8 cellular contexts compared by ENCODE assay signal in genomic region chr1:164617607-164618564, GRCh38. TPM values are rescaled to one million over a fixed set of nuclear protein-coding genes. Genes with fewer than 3 reads are reported as not detected.
DNase-seq lines count a peak whose midpoint lies in the region; ATAC-seq, FAIRE-seq and TF ChIP-seq lines count a peak whose summit lies in the region.

No MANE protein-coding gene starts in this region.

- no peaks in the 10 kb centered on the region for H3K36me3 ChIP-seq in astrocyte (ENCODE audit: insufficient read depth, low read length)
- peaks cover 0 to 8% of the 10 kb centered on the region in 2 experiments for H3K36me3 ChIP-seq in mesenchymal stem cell (ENCODE audit: control insufficient read depth in 1 of 2, insufficient read depth in 2 of 2, low read depth in 1 of 2, low read length in 2 of 2)

- no peaks in the 10 kb centered on the region for H3K9me3 Mint-ChIP-seq in astrocyte (ENCODE audit: unreplicated experiment)
- no peaks in the 10 kb centered on the region for H3K9me3 Mint-ChIP-seq in activated T-helper 1 cell treated with anti-CD3 and anti-CD28 coated beads, Interleukin-12 subunit alpha, Interleukin-12 subunit beta, Interleukin-2, Interleukin-4 antibody, amounts not matched to agents 30 ng/mL and 10 ng/mL and 1 ng/mL, durations not matched to agents 14 hours and 24 hours and 36 hours

- H3K4me1 Mint-ChIP-seq in astrocyte (ENCODE audit: low read depth, unreplicated experiment): peaks cover 8% of the 10 kb centered on the region
- no peaks in the 10 kb centered on the region for H3K4me1 Mint-ChIP-seq in activated T-helper 1 cell treated with anti-CD3 and anti-CD28 coated beads, Interleukin-12 subunit alpha, Interleukin-12 subunit beta, Interleukin-2, Interleukin-4 antibody, amounts not matched to agents 30 ng/mL and 10 ng/mL and 1 ng/mL, durations not matched to agents 14 hours and 24 hours and 36 hours (ENCODE audit: low read depth)

- FAIRE-seq in D721Med (lab: Jason Lieb, UNC) (peak; percentile 82), astrocyte (lab: Jason Lieb, UNC) (no peak)

- no peak overlapping the region for H2BK5ac ChIP-seq in mesenchymal stem cell (ENCODE audit: low read depth, low read length, poor library complexity, severe bottlenecking)

- H3K14ac ChIP-seq in mesenchymal stem cell (ENCODE audit: low read length in 2 of 2): no peak overlapping the region

- no peak overlapping the region for H3K18ac ChIP-seq in mesenchymal stem cell (ENCODE audit: low read depth in 1 of 2, low read length in 2 of 2)

- H3K27ac ChIP-seq in astrocyte (ENCODE audit: low read depth, low read length): no peak overlapping the region
- H3K27ac ChIP-seq in mesenchymal stem cell (ENCODE audit: low read length, poor library complexity, severe bottlenecking): no peak overlapping the region

- H3K4me1 ChIP-seq in astrocyte (ENCODE audit: insufficient read depth, low read length) (peaks cover 8% of the 10 kb centered on the region), mesenchymal stem cell (ENCODE audit: control insufficient read depth, insufficient read depth, low read depth, low read length) (peaks cover 3% of the 10 kb centered on the region)

- no peaks in the 10 kb centered on the region for H4K20me1 ChIP-seq in astrocyte (ENCODE audit: insufficient read depth, low read length)

- no peak for DNase-seq in D721Med (ENCODE audit: insufficient read length, low spot score)
- peak; percentile 63 for DNase-seq in NCI-H1092 treated with DMSO at 0.1 percent for 48 hours (lab: John Stamatoyannopoulos, UW)
- no peak for DNase-seq in astrocyte (ENCODE audit: low read depth)
- DNase-seq in mesenchymal stem cell: peak; percentile 41
- DNase-seq in activated T-helper 1 cell treated with anti-CD3 and anti-CD28 coated beads, Interleukin-12 subunit alpha, Interleukin-12 subunit beta, Interleukin-2, Interleukin-4 antibody, amounts not matched to agents 30 ng/mL and 10 ng/mL and 1 ng/mL, durations not matched to agents 14 hours and 24 hours and 36 hours (ENCODE audit: low spot score): no peak
- no peak for DNase-seq in stimulated activated CD4-positive, alpha-beta T cell treated with anti-CD3 and anti-CD28 coated beads, Interleukin-4, amount 100 ng/mL, for 1 hour
- no peak for DNase-seq in stimulated activated CD4-positive, alpha-beta T cell treated with anti-CD3 and anti-CD28 coated beads, Interleukin-2, amount 100 ng/mL, for 24 hours

- no peak overlapping the region for H2BK12ac ChIP-seq in mesenchymal stem cell (ENCODE audit: low read length in 2 of 2)

- 59% methylated on average over 8 of the region's 10 CpGs for WGBS in mesenchymal stem cell

- H2BK120ac ChIP-seq in mesenchymal stem cell (ENCODE audit: low read depth, low read length): no peak overlapping the region

- H3K4me2 ChIP-seq in astrocyte (ENCODE audit: low read length): no peak overlapping the region
- H3K4me2 ChIP-seq in mesenchymal stem cell (ENCODE audit: low read length, poor library complexity, severe bottlenecking): no peak overlapping the region

- TF ChIP-seq CTCF in D721Med (IDR thresholded peaks at IDR 0.05; ENCODE audit: insufficient read depth, missing control alignments) (peak; percentile 79), astrocyte (IDR thresholded peaks at IDR 0.05; ENCODE audit: insufficient read depth, low read depth, low read length) (peak; percentile 57)

- H3K9me3 ChIP-seq in astrocyte (ENCODE audit: insufficient read depth, low read depth, low read length) (no peaks in the 10 kb centered on the region), mesenchymal stem cell (ENCODE audit: control insufficient read depth, low read length) (no peaks in the 10 kb centered on the region)

- H3K23ac ChIP-seq in mesenchymal stem cell (ENCODE audit: low read length in 2 of 2): no peak overlapping the region

- H3K27me3 ChIP-seq in astrocyte (ENCODE audit: insufficient read depth, low read length): no peaks in the 10 kb centered on the region
- H3K27me3 ChIP-seq in mesenchymal stem cell (ENCODE audit: control insufficient read depth in 1 of 2, insufficient read depth in 1 of 2, low read length in 2 of 2): no peaks in the 10 kb centered on the region

- no peak for ATAC-seq in HG02588 (IDR thresholded peaks at IDR 0.05; ENCODE audit: unreplicated experiment)

- no peaks in the 10 kb centered on the region for H3K36me3 Mint-ChIP-seq in astrocyte (ENCODE audit: low read depth, unreplicated experiment)
- no peaks in the 10 kb centered on the region for H3K36me3 Mint-ChIP-seq in activated T-helper 1 cell treated with anti-CD3 and anti-CD28 coated beads, Interleukin-12 subunit alpha, Interleukin-12 subunit beta, Interleukin-2, Interleukin-4 antibody, amounts not matched to agents 30 ng/mL and 10 ng/mL and 1 ng/mL, durations not matched to agents 14 hours and 24 hours and 36 hours (ENCODE audit: low read depth)

- H2BK15ac ChIP-seq in mesenchymal stem cell (ENCODE audit: low read depth, poor library complexity, severe bottlenecking): no peak overlapping the region

- peaks cover 8% of the 10 kb centered on the region for H3K79me2 ChIP-seq in astrocyte (ENCODE audit: insufficient read depth, low read length)

- no peak overlapping the region for H2AK5ac ChIP-seq in mesenchymal stem cell (ENCODE audit: low read length, severe bottlenecking)

- H3K9ac ChIP-seq in astrocyte (ENCODE audit: low read length) (no peak overlapping the region), mesenchymal stem cell (ENCODE audit: low read length) (no peak overlapping the region)

- H3K4me3 ChIP-seq in astrocyte (ENCODE audit: insufficient read depth, low read depth, low read length): no peak overlapping the region
- H3K4me3 ChIP-seq in mesenchymal stem cell (ENCODE audit: insufficient read depth in 1 of 2, low read depth in 1 of 2, low read length in 2 of 2): no peak overlapping the region

- no peak overlapping the region for H4K8ac ChIP-seq in mesenchymal stem cell (ENCODE audit: low read length)

- no peak overlapping the region for H2AFZ ChIP-seq in astrocyte (ENCODE audit: low read depth, low read length)
- no peak overlapping the region for H2AFZ ChIP-seq in mesenchymal stem cell (ENCODE audit: low read depth, low read length)

- no peak overlapping the region for H3K4me3 Mint-ChIP-seq in astrocyte (ENCODE audit: unreplicated experiment)
- no peak overlapping the region for H3K4me3 Mint-ChIP-seq in activated T-helper 1 cell treated with anti-CD3 and anti-CD28 coated beads, Interleukin-12 subunit alpha, Interleukin-12 subunit beta, Interleukin-2, Interleukin-4 antibody, amounts not matched to agents 30 ng/mL and 10 ng/mL and 1 ng/mL, durations not matched to agents 14 hours and 24 hours and 36 hours

- intact Hi-C loops in activated T-helper 1 cell treated with anti-CD3 and anti-CD28 coated beads, Interleukin-12 subunit alpha, Interleukin-12 subunit beta, Interleukin-2, Interleukin-4 antibody, amounts not matched to agents 30 ng/mL and 10 ng/mL and 1 ng/mL, durations not matched to agents 14 hours and 24 hours and 36 hours (cut with micrococcal nuclease): no loop called here

- H3K27me3 Mint-ChIP-seq in astrocyte (ENCODE audit: low read depth, unreplicated experiment): no peaks in the 10 kb centered on the region
- no peaks in the 10 kb centered on the region for H3K27me3 Mint-ChIP-seq in activated T-helper 1 cell treated with anti-CD3 and anti-CD28 coated beads, Interleukin-12 subunit alpha, Interleukin-12 subunit beta, Interleukin-2, Interleukin-4 antibody, amounts not matched to agents 30 ng/mL and 10 ng/mL and 1 ng/mL, durations not matched to agents 14 hours and 24 hours and 36 hours (ENCODE audit: insufficient read depth)

- no peak overlapping the region for H4K91ac ChIP-seq in mesenchymal stem cell (ENCODE audit: low read length)

- H3K27ac Mint-ChIP-seq in astrocyte (ENCODE audit: unreplicated experiment): no peak overlapping the region
- no peak overlapping the region for H3K27ac Mint-ChIP-seq in activated T-helper 1 cell treated with anti-CD3 and anti-CD28 coated beads, Interleukin-12 subunit alpha, Interleukin-12 subunit beta, Interleukin-2, Interleukin-4 antibody, amounts not matched to agents 30 ng/mL and 10 ng/mL and 1 ng/mL, durations not matched to agents 14 hours and 24 hours and 36 hours

- no peak overlapping the region for H3K4ac ChIP-seq in mesenchymal stem cell (ENCODE audit: low read depth in 1 of 2, low read length in 2 of 2)

- H3K79me1 ChIP-seq in mesenchymal stem cell (replicated peaks; ENCODE audit: low read length, poor library complexity, severe bottlenecking): peaks cover 12% of the 10 kb centered on the region

RNA-seq across cellular contexts. Expression of gene PBX1, which starts 58.9 kb away (rescaled TPM):
- total RNA-seq in astrocyte: 34.2 and 37.2 TPM in 2 replicates
- polyA plus RNA-seq in mesenchymal stem cell (2013, experiment 1 of 2): 32.7 TPM
- polyA plus RNA-seq in mesenchymal stem cell (2013, experiment 2 of 2): 33.2 TPM
- not detected in 2 replicates for total RNA-seq in activated T-helper 1 cell treated with anti-CD3 and anti-CD28 coated beads, Interleukin-12 subunit alpha, Interleukin-12 subunit beta, Interleukin-2, Interleukin-4 antibody, amounts not matched to agents 30 ng/mL and 10 ng/mL and 1 ng/mL, durations not matched to agents 14 hours and 24 hours and 36 hours

Comparison
In these comparisons a context has a peak if more than half of its experiments do, and no peak if none do; other contexts are left out.
1. DNase-seq: peak in NCI-H1092 treated with DMSO at 0.1 percent for 48 hours (single experiment) and mesenchymal stem cell (single experiment); none in D721Med (single experiment), astrocyte (single experiment), activated T-helper 1 cell treated with anti-CD3 and anti-CD28 coated beads, Interleukin-12 subunit alpha, Interleukin-12 subunit beta, Interleukin-2, Interleukin-4 antibody, amounts not matched to agents 30 ng/mL and 10 ng/mL and 1 ng/mL, durations not matched to agents 14 hours and 24 hours and 36 hours (single experiment), stimulated activated CD4-positive, alpha-beta T cell treated with anti-CD3 and anti-CD28 coated beads, Interleukin-4, amount 100 ng/mL, for 1 hour (single experiment) and stimulated activated CD4-positive, alpha-beta T cell treated with anti-CD3 and anti-CD28 coated beads, Interleukin-2, amount 100 ng/mL, for 24 hours (0 of 2).
2. RNA of gene PBX1, which starts 58.9 kb away (total RNA-seq): 34.2 to 37.2 TPM in astrocyte; not detected in activated T-helper 1 cell treated with anti-CD3 and anti-CD28 coated beads, Interleukin-12 subunit alpha, Interleukin-12 subunit beta, Interleukin-2, Interleukin-4 antibody, amounts not matched to agents 30 ng/mL and 10 ng/mL and 1 ng/mL, durations not matched to agents 14 hours and 24 hours and 36 hours; every median in the first group is over 10 times any median in the second.